Comparison of ENCODE assay signal across 2 cellular contexts in the genomic region with DNA sequence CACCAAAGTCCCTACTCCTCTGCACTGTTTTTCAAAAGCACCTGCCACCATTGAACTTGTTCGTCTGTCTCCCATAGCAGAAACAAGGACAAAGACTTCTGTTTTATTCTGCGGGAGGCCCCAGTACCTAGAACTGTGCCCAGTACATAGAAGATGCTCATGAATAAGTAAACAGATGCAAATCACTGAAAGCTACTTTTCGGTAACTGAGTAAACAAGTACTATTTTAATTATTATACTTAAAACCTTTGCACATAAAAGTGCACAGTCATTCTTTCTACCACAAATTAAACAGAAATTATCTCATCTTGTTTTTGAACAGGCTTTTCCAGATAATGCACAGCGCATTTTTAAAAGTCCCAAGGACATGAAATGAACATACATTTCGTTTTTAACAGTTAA.
TF ChIP-seq lines count a peak whose summit lies in the region.

No MANE protein-coding gene starts in this region.

TF ChIP-seq in SK-N-SH, 30 proteins besides CTCF, POLR2A, EP300 and RAD21 (continued from another document):
- TF ChIP-seq RFX5 (IDR thresholded peaks at IDR 0.05; ENCODE audit: low read length): no peak
- TF ChIP-seq YY1 (IDR thresholded peaks at IDR 0.05; ENCODE audit: low read depth): no peak
- no peak for TF ChIP-seq FOXJ3 (CRISPR knock-in tag; IDR thresholded peaks at IDR 0.05)
- TF ChIP-seq RCOR1 (IDR thresholded peaks at IDR 0.05; ENCODE audit: low read length): no peak
- no peak for TF ChIP-seq SIN3A (IDR thresholded peaks at IDR 0.05; ENCODE audit: borderline replicate concordance, low read depth, low read length)
- no peak for TF ChIP-seq FOSL2 (IDR thresholded peaks at IDR 0.05; ENCODE audit: borderline replicate concordance, low read depth)
- TF ChIP-seq, protein P1, sequence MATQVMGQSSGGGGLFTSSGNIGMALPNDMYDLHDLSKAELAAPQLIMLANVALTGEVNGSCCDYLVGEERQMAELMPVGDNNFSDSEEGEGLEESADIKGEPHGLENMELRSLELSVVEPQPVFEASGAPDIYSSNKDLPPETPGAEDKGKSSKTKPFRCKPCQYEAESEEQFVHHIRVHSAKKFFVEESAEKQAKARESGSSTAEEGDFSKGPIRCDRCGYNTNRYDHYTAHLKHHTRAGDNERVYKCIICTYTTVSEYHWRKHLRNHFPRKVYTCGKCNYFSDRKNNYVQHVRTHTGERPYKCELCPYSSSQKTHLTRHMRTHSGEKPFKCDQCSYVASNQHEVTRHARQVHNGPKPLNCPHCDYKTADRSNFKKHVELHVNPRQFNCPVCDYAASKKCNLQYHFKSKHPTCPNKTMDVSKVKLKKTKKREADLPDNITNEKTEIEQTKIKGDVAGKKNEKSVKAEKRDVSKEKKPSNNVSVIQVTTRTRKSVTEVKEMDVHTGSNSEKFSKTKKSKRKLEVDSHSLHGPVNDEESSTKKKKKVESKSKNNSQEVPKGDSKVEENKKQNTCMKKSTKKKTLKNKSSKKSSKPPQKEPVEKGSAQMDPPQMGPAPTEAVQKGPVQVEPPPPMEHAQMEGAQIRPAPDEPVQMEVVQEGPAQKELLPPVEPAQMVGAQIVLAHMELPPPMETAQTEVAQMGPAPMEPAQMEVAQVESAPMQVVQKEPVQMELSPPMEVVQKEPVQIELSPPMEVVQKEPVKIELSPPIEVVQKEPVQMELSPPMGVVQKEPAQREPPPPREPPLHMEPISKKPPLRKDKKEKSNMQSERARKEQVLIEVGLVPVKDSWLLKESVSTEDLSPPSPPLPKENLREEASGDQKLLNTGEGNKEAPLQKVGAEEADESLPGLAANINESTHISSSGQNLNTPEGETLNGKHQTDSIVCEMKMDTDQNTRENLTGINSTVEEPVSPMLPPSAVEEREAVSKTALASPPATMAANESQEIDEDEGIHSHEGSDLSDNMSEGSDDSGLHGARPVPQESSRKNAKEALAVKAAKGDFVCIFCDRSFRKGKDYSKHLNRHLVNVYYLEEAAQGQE (IDR thresholded peaks at IDR 0.05; ENCODE audit: low read depth, low read length): no peak

TF ChIP-seq in SK-N-SH treated with all-trans-retinoic acid at 6 μM for 48 hours, 23 proteins besides CTCF, POLR2A, EP300 and RAD21 (continued from another document):
- no peak for TF ChIP-seq PATZ1 (CRISPR knock-in tag; IDR thresholded peaks at IDR 0.05; ENCODE audit: borderline replicate concordance)
- no peak for TF ChIP-seq TCF4 (CRISPR knock-in tag; IDR thresholded peaks at IDR 0.05; ENCODE audit: borderline replicate concordance)
- TF ChIP-seq RARB (CRISPR knock-in tag; IDR thresholded peaks at IDR 0.05): no peak
- TF ChIP-seq BACH2 (CRISPR knock-in tag; IDR thresholded peaks at IDR 0.05; ENCODE audit: borderline replicate concordance): no peak
- no peak for TF ChIP-seq ZFP30 (CRISPR knock-in tag; IDR thresholded peaks at IDR 0.05)
- no peak for TF ChIP-seq CSDC2 (CRISPR knock-in tag; IDR thresholded peaks at IDR 0.05)
- TF ChIP-seq ISL1 (CRISPR knock-in tag; IDR thresholded peaks at IDR 0.05): no peak
- TF ChIP-seq ZNF8 (CRISPR knock-in tag; IDR thresholded peaks at IDR 0.05): no peak
- no peak for TF ChIP-seq ZNF70 (CRISPR knock-in tag; IDR thresholded peaks at IDR 0.05)
- TF ChIP-seq TOX (CRISPR knock-in tag; IDR thresholded peaks at IDR 0.05; ENCODE audit: borderline replicate concordance): no peak
- no peak for TF ChIP-seq PPARA (CRISPR knock-in tag; IDR thresholded peaks at IDR 0.05; ENCODE audit: borderline replicate concordance)
- no peak for TF ChIP-seq ZNF565 (CRISPR knock-in tag; conservative IDR thresholded peaks at IDR 0.05; ENCODE audit: low read depth)
